ENCODE assay signal across 28 cellular contexts in the genomic region with DNA sequence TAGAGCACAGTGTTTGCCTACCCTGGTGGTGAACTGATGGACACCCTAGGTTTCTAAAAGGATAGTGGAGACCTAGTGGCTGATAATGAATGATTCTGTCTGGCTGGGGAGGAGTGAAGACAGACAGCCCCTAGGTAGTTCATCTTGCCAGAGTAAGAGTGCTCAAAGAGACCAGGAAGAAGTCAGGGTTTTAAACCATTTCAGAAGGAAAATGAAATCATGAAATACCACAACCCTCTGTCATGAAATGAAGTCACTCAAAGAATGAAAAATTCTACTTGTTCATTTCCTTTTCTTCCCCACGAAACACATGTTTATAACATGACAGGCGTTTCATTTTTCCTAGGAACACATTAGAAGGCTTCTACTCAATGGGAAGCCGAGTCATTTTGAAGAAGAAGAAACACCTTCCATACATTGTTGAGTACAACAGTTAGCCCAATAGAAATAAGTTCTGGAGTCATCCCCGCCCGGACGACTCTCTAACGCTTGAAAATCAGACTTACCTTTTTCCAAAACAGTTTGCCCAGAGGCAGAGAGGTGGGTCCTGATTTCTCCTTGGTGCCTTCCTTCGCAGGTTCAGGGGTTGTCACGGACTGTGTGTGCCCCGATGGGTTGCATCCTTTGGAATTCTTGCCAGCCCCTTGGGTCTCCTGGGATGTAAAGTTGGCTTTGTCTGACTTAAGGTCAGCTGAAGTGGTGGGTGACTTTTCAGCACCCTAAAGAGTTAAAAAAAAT.
DNase-seq lines count a peak whose midpoint lies in the region; ATAC-seq and TF ChIP-seq lines count a peak whose summit lies in the region.
"Had no signal": no experiment of that assay in that cellular context is flagged by ENCODE, and none has a peak within 500 bp of the region (broad histone marks: within the 10 kb centered on the region; RNA-seq: fewer than 3 reads in every experiment).

No MANE protein-coding gene starts in this region.

- TF ChIP-seq POLR2A in suprapubic skin (IDR thresholded peaks at IDR 0.05): no peak

- H3K9me3 ChIP-seq in suprapubic skin: no peaks in the 10 kb centered on the region
- H3K9me3 ChIP-seq: body of pancreas, mucosa of descending colon, ovary, tibial artery had no signal

- no peak for TF ChIP-seq EP300 in suprapubic skin (IDR thresholded peaks at IDR 0.05)

- 73% methylated on average over 10 of the region's 10 CpGs for WGBS in suprapubic skin

- no peak overlapping the region for H3K4me3 ChIP-seq in suprapubic skin
- H3K4me3 ChIP-seq: body of pancreas, hepatocyte, mucosa of descending colon, ovary, skin epidermis, tibial artery had no signal

- TF ChIP-seq CTCF in suprapubic skin (IDR thresholded peaks at IDR 0.05) (no peak), GM20000 (IDR thresholded peaks at IDR 0.05; ENCODE audit: extremely low read depth, missing control alignments) (no peak)

- no peaks in the 10 kb centered on the region for H3K27me3 ChIP-seq in suprapubic skin
- H3K27me3 ChIP-seq: body of pancreas, hepatocyte, ovary had no signal

- no peaks in the 10 kb centered on the region for H3K36me3 ChIP-seq in suprapubic skin
- H3K36me3 ChIP-seq: ovary, tibial artery had no signal

- no peaks in the 10 kb centered on the region for H3K4me1 ChIP-seq in suprapubic skin
- H3K4me1 ChIP-seq: body of pancreas, tibial artery had no signal

- ATAC-seq in HG03039 (IDR thresholded peaks at IDR 0.05; ENCODE audit: unreplicated experiment) (no peak), GM21423 (IDR thresholded peaks at IDR 0.05; ENCODE audit: unreplicated experiment) (no peak)
- ATAC-seq: body of pancreas, HCT116, left colon, mucosa of descending colon, SK-N-SH treated with all-trans-retinoic acid at 6 μM for 48 hours had no signal

- DNase-seq in GM03348 (ENCODE audit: low spot score) (peak; percentile 56), kidney tubule cell (ENCODE audit: low spot score) (peak; percentile 61), suprapubic skin (ENCODE audit: low spot score in 2 of 2) (no peak), GM20000 (ENCODE audit: low spot score) (no peak), C1 segment of cervical spinal cord (lab: John Stamatoyannopoulos, UW) (no peak)
- DNase-seq: activated CD4-positive, alpha-beta T cell treated with anti-CD3 and anti-CD28 coated beads, Interleukin-2, amount 50 U/mL, for 4 hours; activated CD4-positive, CD25-positive, alpha-beta regulatory T cell; activated naive CD4-positive, alpha-beta T cell treated with Interleukin-2 at 50 U/mL for 16 hours; Calu3; cerebellar nuclear complex; dermis blood vessel endothelial cell; left colon; MV-4-11; NCI-H1436; NCI-H2081 treated with DMSO at 0.1 percent for 48 hours; NCI-H345; ovary; Right ventricle myocardium superior; tibial artery had no signal

- peak overlapping the region; percentile 57 for H3K27ac ChIP-seq in angular gyrus (ENCODE audit: low read depth, low read length)
- H3K27ac ChIP-seq in suprapubic skin: peak overlapping the region; percentile 9
- H3K27ac ChIP-seq: body of pancreas, hepatocyte, ovary, tibial artery had no signal

Comparison
In these comparisons a context has a peak if more than half of its experiments do, and no peak if none do; other contexts are left out.
1. DNase-seq: peak in GM03348 (single experiment) and kidney tubule cell (single experiment); none in suprapubic skin (0 of 2), GM20000 (single experiment) and C1 segment of cervical spinal cord (0 of 14).